In genomic region chr11:35689081-35689996, GRCh38 we compare ENCODE assay signal across 32 cellular contexts. TPM values are rescaled to one million over a fixed set of nuclear protein-coding genes. Genes with fewer than 3 reads are reported as not detected.
DNase-seq lines count a peak whose midpoint lies in the region; ATAC-seq, FAIRE-seq and TF ChIP-seq lines count a peak whose summit lies in the region.
"Had no signal": no experiment of that assay in that cellular context is flagged by ENCODE, and none has a peak within 500 bp of the region (broad histone marks: within the 10 kb centered on the region; RNA-seq: fewer than 3 reads in every experiment).

No MANE protein-coding gene starts in this region.

- H3K23ac ChIP-seq in mesendoderm (ENCODE audit: low read length) = no peak overlapping the region

- WGBS in GM12878 (ENCODE audit: insufficient coverage, insufficient replicate concordance, low lambda C conversion rate, missing lambda C conversion rate) = 97% methylated on average over 7 of the region's 7 CpGs
- WGBS in mesendoderm (ENCODE audit: extremely low coverage, insufficient coverage, low lambda C conversion rate) = no CpG with 5 or more reads among the region's 7 CpGs

- H3K9me3 ChIP-seq in BLaER1 treated with 17β-estradiol and CSF1 and Interleukin-3, amounts not matched to agents 10 nM and 100 nM (replicated peaks in 1 of 11) = peaks cover 0 to 12% (median 0%) of the 10 kb centered on the region in 11 experiments; a peak in 5 of 22 replicates
- no peaks in the 10 kb centered on the region for H3K9me3 ChIP-seq in GM12878 (replicated peaks; ENCODE audit: control insufficient read depth, insufficient read depth, low read length)
- H3K9me3 ChIP-seq: body of pancreas, upper lobe of left lung had no signal

- H3K56ac ChIP-seq in mesendoderm (ENCODE audit: low read length) = no peak overlapping the region

- no peak overlapping the region for H2BK120ac ChIP-seq in mesendoderm (ENCODE audit: low read depth, low read length)

- no peak for FAIRE-seq in GM12878 (lab: Jason Lieb, UNC)
- FAIRE-seq: islet of Langerhans, RCC 7860 had no signal

- intact Hi-C loops in GM12878 (cut with micrococcal nuclease; ENCODE audit: unreplicated experiment) = no loop called here

- no peak overlapping the region for H3K4me3 ChIP-seq in BLaER1 treated with 17β-estradiol and CSF1 and Interleukin-3, amounts not matched to agents 10 nM and 100 nM
- H3K4me3 ChIP-seq in GM12878 = no peak overlapping the region
- H3K4me3 ChIP-seq in mesendoderm (ENCODE audit: low read length) = no peak overlapping the region
- H3K4me3 ChIP-seq: body of pancreas, GM23338, SJCRH30, upper lobe of left lung had no signal

- H3K4ac ChIP-seq in mesendoderm (ENCODE audit: low read depth, low read length) = no peak overlapping the region

- no peak overlapping the region for H2AK5ac ChIP-seq in mesendoderm (ENCODE audit: low read length)

- peaks cover 5 to 75% (median 22%) of the 10 kb centered on the region in 11 experiments; a peak in 14 of 22 replicates for H4K20me1 ChIP-seq in BLaER1 treated with 17β-estradiol and CSF1 and Interleukin-3, amounts not matched to agents 10 nM and 100 nM
- H4K20me1 ChIP-seq in GM12878 (ENCODE audit: control insufficient read depth, insufficient read depth) = no peaks in the 10 kb centered on the region

- no peak overlapping the region for H4K5ac ChIP-seq in mesendoderm (ENCODE audit: low read length)

- no peaks in the 10 kb centered on the region for H3K27me3 ChIP-seq in BLaER1 treated with 17β-estradiol and CSF1 and Interleukin-3, amounts not matched to agents 10 nM and 100 nM
- H3K27me3 ChIP-seq in GM12878 (replicated peaks in 1 of 2; ENCODE audit: control insufficient read depth in 2 of 2, insufficient read depth in 2 of 2, low read length in 1 of 2) (no peaks in the 10 kb centered on the region), mesendoderm (ENCODE audit: insufficient read depth, low read length, poor library complexity) (no peaks in the 10 kb centered on the region)
- H3K27me3 ChIP-seq: body of pancreas, SJCRH30, upper lobe of left lung had no signal

- H4K8ac ChIP-seq in mesendoderm (ENCODE audit: low read depth, low read length) = no peak overlapping the region

- no peak for TF ChIP-seq CTCF in GM12878 (IDR thresholded peaks at IDR 0.05 in 2 of 3, conservative IDR thresholded peaks at IDR 0.05 in 1 of 3; ENCODE audit: control insufficient read depth in 2 of 3, extremely low read depth in 1 of 3, insufficient read depth in 1 of 3, low read depth in 3 of 3, low read length in 3 of 3)

- RAD21 ChIA-PET in GM12878 (lab: Charles Lee; ENCODE audit: unreplicated experiment) = interaction anchor here (1.0 kb wide), 1 partner anchor 19 kb away, joined by 3 read pairs; no protein-coding TSS in a partner anchor

- in situ Hi-C loops in GM12878 (cut with MboI) = no loop called here

- H3K4me2 ChIP-seq in BLaER1 treated with 17β-estradiol and CSF1 and Interleukin-3, amounts not matched to agents 10 nM and 100 nM = peak overlapping the region in 6 of 11 experiments; percentile 1 to 27 (median 3); a peak in 3 of 22 replicates
- no peak overlapping the region for H3K4me2 ChIP-seq in GM12878 (ENCODE audit: control insufficient read depth, insufficient read depth)
- H3K4me2 ChIP-seq in mesendoderm (ENCODE audit: low read length) = no peak overlapping the region
- H3K4me2 ChIP-seq: GM23338 had no signal

- SMC1A ChIA-PET in GM12878 (lab: Charles Lee; ENCODE audit: uncharacterized antibody, unreplicated experiment) = interaction anchor here (1.3 kb wide), 1 partner anchor 10 kb away, joined by 4 read pairs; no protein-coding TSS in a partner anchor

- POLR2A ChIA-PET in GM12878 (lab: Charles Lee) = no interaction called here

- TF ChIP-seq EP300 in GM12878 (IDR thresholded peaks at IDR 0.05; ENCODE audit: borderline replicate concordance in 1 of 2, control insufficient read depth in 1 of 2, low read depth in 2 of 2, low read length in 2 of 2) = no peak

- peaks cover 4% of the 10 kb centered on the region; the same call in 1 of the 2 replicates for H3K79me2 ChIP-seq in GM12878 (ENCODE audit: control insufficient read depth, insufficient read depth, low read length)
- no peaks in the 10 kb centered on the region for H3K79me2 ChIP-seq in mesendoderm (ENCODE audit: control insufficient read depth, insufficient read depth, low read length)
- H3K79me2 ChIP-seq: parathyroid adenoma had no signal

- H3K79me1 ChIP-seq in mesendoderm (ENCODE audit: low read length) = no peaks in the 10 kb centered on the region

- no peak for TF ChIP-seq POLR2A in GM12878 (IDR thresholded peaks at IDR 0.05; ENCODE audit: low read depth, low read length)

- no peak overlapping the region for H2BK15ac ChIP-seq in mesendoderm (replicated peaks; ENCODE audit: low read depth)

- H3K36me3 ChIP-seq in BLaER1 treated with 17β-estradiol and CSF1 and Interleukin-3, amounts not matched to agents 10 nM and 100 nM = peaks cover 68 to 98% (median 80%) of the 10 kb centered on the region in 11 experiments
- peaks cover 5 to 13% of the 10 kb centered on the region in 2 experiments for H3K36me3 ChIP-seq in GM12878 (ENCODE audit: control insufficient read depth in 2 of 2, insufficient read depth in 2 of 2, low read length in 1 of 2)
- H3K36me3 ChIP-seq in mesendoderm (ENCODE audit: control insufficient read depth, insufficient read depth, low read length) = no peaks in the 10 kb centered on the region

- H3K9ac ChIP-seq in BLaER1 treated with 17β-estradiol and CSF1 and Interleukin-3, amounts not matched to agents 10 nM and 100 nM = no peak overlapping the region
- H3K9ac ChIP-seq in GM12878 (ENCODE audit: control insufficient read depth, insufficient read depth, low read length) (no peak overlapping the region), mesendoderm (ENCODE audit: low read length) (no peak overlapping the region)
- H3K9ac ChIP-seq: parathyroid adenoma had no signal

- H3K18ac ChIP-seq in mesendoderm (ENCODE audit: low read length) = no peak overlapping the region

- CTCF ChIA-PET in GM12878 (lab: Yijun Ruan, JAX) = interaction anchor here (0.6 kb wide), 1 partner anchor 442 kb away, joined by 3 read pairs; no protein-coding TSS in a partner anchor

- no peak overlapping the region for H2BK5ac ChIP-seq in mesendoderm (ENCODE audit: low read length)

- H2AFZ ChIP-seq in GM12878 (ENCODE audit: control insufficient read depth, low read depth, low read length) = no peak overlapping the region
- H2AFZ ChIP-seq: GM23338, parathyroid adenoma had no signal

- DNase-seq in NCI-H1417 (lab: John Stamatoyannopoulos, UW) (peak in 2 of 3 experiments; percentile 39 to 79), GM12878 (ENCODE audit: low read depth, low spot score) (no peak), mesendoderm (peak; percentile 20), COLO829 (ENCODE audit: low spot score) (no peak), NCI-H446 (lab: John Stamatoyannopoulos, UW) (no peak)
- no peak for DNase-seq in NK-92 treated with Interleukin-12 subunit alpha and Interleukin-12 subunit beta, amount 100 ng/mL, for 24 hours (lab: John Stamatoyannopoulos, UW)
- DNase-seq: activated CD4-positive, alpha-beta T cell treated with anti-CD3 and anti-CD28 coated beads, Interleukin-2, amount 50 U/mL, for 4 hours; activated CD8-positive, alpha-beta memory T cell treated with anti-CD3 and anti-CD28 coated beads, Interleukin-2, amount 50 U/mL, for 4 hours; body of pancreas; C1 segment of cervical spinal cord; DMS 273 treated with DMSO at 0.1 percent for 48 hours; EL; Kasumi-1; left ventricle myocardium superior; NCI-H1694; NCI-H524; right cardiac atrium; SJCRH30; stimulated activated CD4-positive, alpha-beta T cell treated with anti-CD3 and anti-CD28 coated beads, Interleukin-12 subunit alpha, Interleukin-12 subunit beta, amount 100 ng/mL, for 4 hours; stimulated activated CD4-positive, alpha-beta T cell treated with anti-CD3 and anti-CD28 coated beads, Interleukin-4, amount 100 ng/mL, for 1 hour; upper lobe of left lung had no signal

- no peak overlapping the region for H3K27ac ChIP-seq in BLaER1 treated with 17β-estradiol and CSF1 and Interleukin-3, amounts not matched to agents 10 nM and 100 nM
- H3K27ac ChIP-seq in GM12878 (ENCODE audit: control insufficient read depth, insufficient read depth) = no peak overlapping the region
- no peak overlapping the region for H3K27ac ChIP-seq in mesendoderm (ENCODE audit: low read depth, low read length)
- H3K27ac ChIP-seq: body of pancreas, HL-60, parathyroid adenoma, SJCRH30, upper lobe of left lung had no signal

- H3K4me1 ChIP-seq in BLaER1 treated with 17β-estradiol and CSF1 and Interleukin-3, amounts not matched to agents 10 nM and 100 nM = peaks cover 14 to 33% (median 26%) of the 10 kb centered on the region in 10 experiments
- peaks cover under 1% of the 10 kb centered on the region; the same call in 1 of the 2 replicates for H3K4me1 ChIP-seq in GM12878 (ENCODE audit: control insufficient read depth, insufficient read depth, low read length)
- H3K4me1 ChIP-seq in mesendoderm (ENCODE audit: control insufficient read depth, low read depth, low read length) = peaks cover 2% of the 10 kb centered on the region
- H3K4me1 ChIP-seq: parathyroid adenoma, SJCRH30 had no signal

- BruUV-seq in GM12878 (replicated peaks; lab: Mats Ljungman, UMichigan) = TSS peak; percentile 23

- ATAC-seq in GM12878 (no peak), GM18858 (IDR thresholded peaks at IDR 0.05; ENCODE audit: unreplicated experiment) (no peak)
- ATAC-seq: activated T-helper 17 cell treated with anti-CD3 and anti-CD28 coated beads, Interleukin-2, amount 50 U/mL, for 72 hours; body of pancreas; GM23338; left ventricle myocardium superior; natural killer cell treated with Interleukin-12 subunit alpha and Interleukin-12 subunit beta and Interleukin-15 and Interleukin-18, amount 100 ng/mL, for 72 hours; right cardiac atrium; stimulated activated effector memory CD8-positive, alpha-beta T cell treated with anti-CD3 and anti-CD28 coated beads, Interleukin-12 subunit alpha, Interleukin-12 subunit beta, amount 100 ng/mL, for 72 hours; WTC11 had no signal

- TF ChIP-seq RAD21 in GM12878 (IDR thresholded peaks at IDR 0.05; ENCODE audit: insufficient read depth, low read depth, low read length) = no peak

RNA-seq across cellular contexts. Expression of gene TRIM44, which starts 26.8 kb away (rescaled TPM):
- 41.8 and 42.1 TPM in 2 replicates for total RNA-seq in GM12878 (2013; cell fraction: nucleolus; rRNA removed)
- total RNA-seq in GM12878 (2014; rRNA removed) (17.8 and 18.6 TPM in 2 replicates), GM12878 (2014; rRNA removed; fragmentation: Illumina TruSeq; extraction: Trizol) (17.4 and 17.5 TPM in 2 replicates), GM12878 (2021) (51.2 and 54.5 TPM in 2 replicates)
- 10.2 TPM for polyA plus RNA-seq in GM12878 (2011; ENCODE audit: low read depth)
- polyA plus RNA-seq in GM12878 (2011; rRNA removed) (86.4 and 93.0 TPM in 2 replicates), GM12878 (2014; fragmentation: Illumina TruSeq; extraction: Trizol) (53.0 and 61.9 TPM in 2 replicates), GM12878 (2014; fragmentation: Nextera tagmentation; extraction: Ambion mirVana) (1 to 10 TPM; 6.7 to 8.9 TPM), GM12878 (2014; rRNA removed) (25.8 and 27.1 TPM in 2 replicates), GM12878 (2016; fragmentation: Nextera tagmentation; extraction: Ambion mirVana) (10 to 100 TPM; 29.4 to 40.1 TPM)
- 55.2 and 67.9 TPM in 2 replicates for polyA plus RNA-seq in GM12878 (2011; cell fraction: cytosol; rRNA removed)
- 112 and 116 TPM in 2 replicates for polyA plus RNA-seq in GM12878 (2011; cell fraction: nucleus; rRNA removed)
- 16.1 and 27.8 TPM in 2 replicates for polyA plus RNA-seq in GM12878 (2012)
- 82.1 and 117 TPM in 2 replicates for polyA minus RNA-seq in GM12878 (2011; rRNA and poly(A)+ RNA removed)
- 22.2 and 23.4 TPM in 2 replicates for polyA minus RNA-seq in GM12878 (2011; cell fraction: cytosol; rRNA and poly(A)+ RNA removed)
- 10.6 and 15.8 TPM in 2 replicates for polyA minus RNA-seq in GM12878 (2011; cell fraction: nucleus; rRNA and poly(A)+ RNA removed)
- 20.4 TPM for polyA plus RNA-seq in mesendoderm (2013, experiment 1 of 2)
- polyA plus RNA-seq in mesendoderm (2013, experiment 2 of 2) = 22.0 TPM

Comparison
In these comparisons a context has a peak if more than half of its experiments do, and no peak if none do; other contexts are left out.
1. H3K4me2 ChIP-seq: peak in BLaER1 treated with 17β-estradiol and CSF1 and Interleukin-3, amounts not matched to agents 10 nM and 100 nM (6 of 11); none in GM12878 (single experiment) and mesendoderm (single experiment).
2. DNase-seq: peak in NCI-H1417 (2 of 3) and mesendoderm (single experiment); none in GM12878 (single experiment), COLO829 (single experiment), NK-92 treated with Interleukin-12 subunit alpha and Interleukin-12 subunit beta, amount 100 ng/mL, for 24 hours (single experiment) and NCI-H446 (0 of 2).